ENCODE assay signal across 24 cellular contexts in the genomic region with DNA sequence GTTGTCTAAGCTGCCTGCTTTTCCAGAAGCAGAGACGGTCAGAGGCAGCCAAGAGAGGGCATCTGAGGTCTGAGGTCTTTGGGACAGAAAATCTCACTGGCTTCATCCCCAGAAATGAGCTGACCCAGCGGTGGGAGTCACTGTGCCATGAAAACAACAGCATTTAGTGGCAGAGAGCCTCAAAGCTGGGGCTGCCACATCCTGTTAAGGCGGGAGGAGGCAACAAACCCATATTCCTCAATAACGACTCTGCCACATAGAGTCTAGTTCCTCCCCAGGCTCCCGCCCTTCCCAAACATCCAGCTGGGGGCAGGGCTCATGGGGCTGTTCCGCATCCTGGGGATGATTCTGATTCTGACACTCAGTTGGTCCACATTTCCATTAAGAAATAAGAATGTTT.
"Had no signal": no experiment of that assay in that cellular context is flagged by ENCODE, and none has a peak within 500 bp of the region (broad histone marks: within the 10 kb centered on the region; RNA-seq: fewer than 3 reads in every experiment).

No MANE protein-coding gene starts in this region.

- H3K27me3 Mint-ChIP-seq: activated CD4-positive, alpha-beta memory T cell treated with anti-CD3 and anti-CD28 coated beads for 36 hours; activated CD4-positive, alpha-beta T cell treated with anti-CD3 and anti-CD28 coated beads, Interleukin-2, amount 10 ng/mL, durations not matched to agents 7 days and 5 days; activated naive CD8-positive, alpha-beta T cell; activated T-helper 17 cell treated with anti-CD3 and anti-CD28 coated beads, Interleukin-2, amount 50 U/mL, for 72 hours had no signal

- H3K27ac ChIP-seq: cardiac muscle cell, VCaP had no signal

- H3K9me3 Mint-ChIP-seq: activated CD4-positive, alpha-beta memory T cell treated with anti-CD3 and anti-CD28 coated beads for 36 hours; activated CD4-positive, alpha-beta T cell treated with anti-CD3 and anti-CD28 coated beads, Interleukin-2, amount 10 ng/mL, durations not matched to agents 7 days and 5 days; activated naive CD4-positive, alpha-beta T cell treated with anti-CD3 and anti-CD28 coated beads for 36 hours; activated T-helper 17 cell treated with anti-CD3 and anti-CD28 coated beads, Interleukin-2, amount 50 U/mL, for 72 hours; T-cell had no signal

- H3K36me3 Mint-ChIP-seq: activated CD4-positive, alpha-beta memory T cell treated with anti-CD3 and anti-CD28 coated beads for 36 hours; activated naive CD8-positive, alpha-beta T cell; brain; T-cell had no signal

- ATAC-seq: activated T-helper 17 cell treated with anti-CD3 and anti-CD28 coated beads, Interleukin-2, amount 50 U/mL, for 72 hours; K562; PC-3 had no signal

- H3K27ac Mint-ChIP-seq: activated CD4-positive, alpha-beta memory T cell treated with anti-CD3 and anti-CD28 coated beads for 36 hours; activated CD4-positive, alpha-beta T cell treated with anti-CD3 and anti-CD28 coated beads, Interleukin-2, amount 10 ng/mL, durations not matched to agents 7 days and 5 days; activated naive CD4-positive, alpha-beta T cell treated with anti-CD3 and anti-CD28 coated beads for 36 hours; activated naive CD8-positive, alpha-beta T cell; activated T-helper 17 cell treated with anti-CD3 and anti-CD28 coated beads, Interleukin-2, amount 50 U/mL, for 72 hours had no signal

- H3K4me1 Mint-ChIP-seq: activated T-helper 17 cell treated with anti-CD3 and anti-CD28 coated beads, Interleukin-2, amount 50 U/mL, for 72 hours had no signal

- H3K4me3 ChIP-seq: cardiac muscle cell, K562 had no signal

- H3K4me3 Mint-ChIP-seq: activated CD4-positive, alpha-beta memory T cell treated with anti-CD3 and anti-CD28 coated beads for 36 hours; activated CD4-positive, alpha-beta T cell treated with anti-CD3 and anti-CD28 coated beads, Interleukin-2, amount 10 ng/mL, durations not matched to agents 7 days and 5 days; activated naive CD4-positive, alpha-beta T cell treated with anti-CD3 and anti-CD28 coated beads for 36 hours; activated naive CD8-positive, alpha-beta T cell; activated T-helper 17 cell treated with anti-CD3 and anti-CD28 coated beads, Interleukin-2, amount 50 U/mL, for 72 hours; brain had no signal

- DNase-seq: activated CD4-positive, alpha-beta memory T cell treated with anti-CD3 and anti-CD28 coated beads for 36 hours; activated CD4-positive, alpha-beta T cell treated with anti-CD3 and anti-CD28 coated beads, Interleukin-2, amount 10 ng/mL, durations not matched to agents 7 days and 5 days; activated CD4-positive, CD25-positive, alpha-beta regulatory T cell; activated CD8-positive, alpha-beta memory T cell treated with anti-CD3 and anti-CD28 coated beads for 24 hours; activated gamma-delta T cell; activated naive CD4-positive, alpha-beta T cell treated with anti-CD3 and anti-CD28 coated beads for 36 hours; activated T-cell treated with anti-CD3 and anti-CD28 coated beads, Interleukin-2, amount 50 U/mL, for 48 hours; amygdala; cerebellar nuclear complex; Kasumi-1; NCI-H187; NCI-H2171 treated with DMSO at 0.1 percent for 48 hours; NCI-H226; NCI-H510A; NCI-H526 treated with DMSO at 0.1 percent for 48 hours; PC-3; SHP77 treated with DMSO at 0.1 percent for 48 hours had no signal

- H3K36me3 ChIP-seq: cardiac muscle cell had no signal

- H3K27me3 ChIP-seq: cardiac muscle cell had no signal
